38 cellular contexts compared by ENCODE assay signal in the genomic region with DNA sequence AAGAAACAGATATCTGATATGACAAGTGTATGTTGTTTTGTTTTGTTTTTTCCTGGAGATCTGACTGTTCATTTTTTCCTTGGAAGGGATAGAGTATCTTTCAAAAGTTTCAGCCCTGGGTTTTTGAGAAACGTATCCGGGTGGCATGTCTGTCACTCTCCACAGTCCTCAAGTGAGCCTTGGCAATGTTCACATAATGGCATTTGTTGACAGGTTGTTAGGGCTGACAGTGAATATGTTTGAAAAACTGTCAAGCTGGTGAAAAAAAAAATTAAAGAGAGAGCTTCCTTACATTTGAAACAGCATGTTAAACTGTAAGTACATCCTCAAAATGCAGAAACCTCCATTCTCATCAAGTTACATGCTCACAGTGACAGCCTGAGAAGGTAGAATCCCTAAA.
"Had no signal": no experiment of that assay in that cellular context is flagged by ENCODE, and none has a peak within 500 bp of the region (broad histone marks: within the 10 kb centered on the region; RNA-seq: fewer than 3 reads in every experiment).

No MANE protein-coding gene starts in this region.

- H3K9me3 ChIP-seq: adrenal gland, ascending aorta, body of pancreas had no signal

- H3K27ac Mint-ChIP-seq: activated naive CD4-positive, alpha-beta T cell treated with anti-CD3 and anti-CD28 coated beads for 36 hours; activated naive CD4-positive, alpha-beta T cell treated with anti-CD3 and anti-CD28 coated beads, Interleukin-2, amount 10 ng/mL, durations not matched to agents 7 days and 5 days; activated naive CD4-positive, alpha-beta T cell treated with anti-CD3 and anti-CD28 coated beads, Interleukin-2, amount 50 U/mL, for 24 hours; activated naive CD4-positive, alpha-beta T cell treated with anti-CD3 and anti-CD28 coated beads, Interleukin-2, amount 50 U/mL, for 72 hours; activated naive CD8-positive, alpha-beta T cell; activated naive CD8-positive, alpha-beta T cell treated with anti-CD3 and anti-CD28 coated beads for 36 hours; activated naive CD8-positive, alpha-beta T cell treated with anti-CD3 and anti-CD28 coated beads, Interleukin-2, amount 10 ng/mL, durations not matched to agents 7 days and 5 days; activated naive CD8-positive, alpha-beta T cell treated with anti-CD3 and anti-CD28 coated beads, Interleukin-2, amount 50 U/mL, for 24 hours; activated T-cell treated with anti-CD3 and anti-CD28 coated beads, Interleukin-2, amount 50 U/mL, for 24 hours; activated T-cell treated with anti-CD3 and anti-CD28 coated beads, Interleukin-2, amount 50 U/mL, for 72 hours; activated T-helper 1 cell treated with anti-CD3 and anti-CD28 coated beads, Interleukin-12 subunit alpha, Interleukin-12 subunit beta, Interleukin-2, Interleukin-4 antibody, amounts not matched to agents 30 ng/mL and 10 ng/mL and 1 ng/mL, durations not matched to agents 14 hours and 24 hours and 36 hours; activated T-helper 17 cell treated with anti-CD3 and anti-CD28 coated beads, Interleukin-2, amount 50 U/mL, for 72 hours; activated T-helper 2 cell treated with anti-CD3 and anti-CD28 coated beads, Interferon-gamma antibody, Interleukin-2, Interleukin-4, amounts not matched to agents 10 μg/mL and 5 μg/mL and 100 μg/mL, durations not matched to agents 14 hours and 24 hours and 36 hours; brain had no signal

- H3K4me3 Mint-ChIP-seq: activated naive CD4-positive, alpha-beta T cell treated with anti-CD3 and anti-CD28 coated beads for 36 hours; activated naive CD4-positive, alpha-beta T cell treated with anti-CD3 and anti-CD28 coated beads, Interleukin-2, amount 10 ng/mL, durations not matched to agents 7 days and 5 days; activated naive CD4-positive, alpha-beta T cell treated with anti-CD3 and anti-CD28 coated beads, Interleukin-2, amount 50 U/mL, for 24 hours; activated naive CD8-positive, alpha-beta T cell; activated naive CD8-positive, alpha-beta T cell treated with anti-CD3 and anti-CD28 coated beads for 36 hours; activated naive CD8-positive, alpha-beta T cell treated with anti-CD3 and anti-CD28 coated beads, Interleukin-2, amount 10 ng/mL, durations not matched to agents 7 days and 5 days; activated naive CD8-positive, alpha-beta T cell treated with anti-CD3 and anti-CD28 coated beads, Interleukin-2, amount 50 U/mL, for 24 hours; activated T-cell treated with anti-CD3 and anti-CD28 coated beads, Interleukin-2, amount 50 U/mL, for 24 hours; activated T-cell treated with anti-CD3 and anti-CD28 coated beads, Interleukin-2, amount 50 U/mL, for 4 hours; activated T-cell treated with anti-CD3 and anti-CD28 coated beads, Interleukin-2, amount 50 U/mL, for 72 hours; activated T-helper 1 cell treated with anti-CD3 and anti-CD28 coated beads, Interleukin-12 subunit alpha, Interleukin-12 subunit beta, Interleukin-2, Interleukin-4 antibody, amounts not matched to agents 30 ng/mL and 10 ng/mL and 1 ng/mL, durations not matched to agents 14 hours and 24 hours and 36 hours; activated T-helper 17 cell treated with anti-CD3 and anti-CD28 coated beads, Interleukin-2, amount 50 U/mL, for 72 hours; brain; central memory CD8-positive, alpha-beta T cell had no signal

- H3K4me3 ChIP-seq: adrenal gland, ascending aorta, body of pancreas, breast epithelium, cardiac muscle cell had no signal

- DNase-seq: activated effector memory CD4-positive, alpha-beta T cell treated with anti-CD3 and anti-CD28 coated beads, Interleukin-2, amount 50 U/mL, for 16 hours; activated effector memory CD4-positive, alpha-beta T cell treated with Interleukin-2 at 50 U/mL for 16 hours; activated gamma-delta T cell; activated gamma-delta T cell treated with Interleukin-2 at 50 U/mL for 16 hours; activated naive CD4-positive, alpha-beta T cell; activated naive CD4-positive, alpha-beta T cell treated with anti-CD3 and anti-CD28 coated beads for 36 hours; activated naive CD4-positive, alpha-beta T cell treated with anti-CD3 and anti-CD28 coated beads, Interleukin-2, amount 10 ng/mL, durations not matched to agents 7 days and 5 days; activated naive CD4-positive, alpha-beta T cell treated with anti-CD3 and anti-CD28 coated beads, Interleukin-2, amount 50 U/mL, for 16 hours; activated naive CD4-positive, alpha-beta T cell treated with Interleukin-2 at 50 U/mL for 16 hours; activated naive CD8-positive, alpha-beta T cell treated with anti-CD3 and anti-CD28 coated beads for 36 hours; activated naive CD8-positive, alpha-beta T cell treated with anti-CD3 and anti-CD28 coated beads, Interleukin-2, amount 10 ng/mL, durations not matched to agents 7 days and 5 days; activated naive CD8-positive, alpha-beta T cell treated with anti-CD3 and anti-CD28 coated beads, Interleukin-2, amount 50 U/mL, for 24 hours; activated T-cell treated with anti-CD3 and anti-CD28 coated beads, Interleukin-2, amount 50 U/mL, for 1 hour; activated T-cell treated with anti-CD3 and anti-CD28 coated beads, Interleukin-2, amount 50 U/mL, for 24 hours; activated T-cell treated with anti-CD3 and anti-CD28 coated beads, Interleukin-2, amount 50 U/mL, for 4 hours; activated T-cell treated with anti-CD3 and anti-CD28 coated beads, Interleukin-2, amount 50 U/mL, for 48 hours; activated T-cell treated with anti-CD3 and anti-CD28 coated beads, Interleukin-2, amount 50 U/mL, for 72 hours; adrenal gland; amniotic stem cell; amygdala; anterior cingulate cortex; aorta; brain microvascular endothelial cell; caudate nucleus; central memory CD4-positive, alpha-beta T cell; cerebellar nuclear complex had no signal

- H3K4me1 Mint-ChIP-seq: activated naive CD4-positive, alpha-beta T cell treated with anti-CD3 and anti-CD28 coated beads, Interleukin-2, amount 10 ng/mL, durations not matched to agents 7 days and 5 days; activated naive CD4-positive, alpha-beta T cell treated with anti-CD3 and anti-CD28 coated beads, Interleukin-2, amount 50 U/mL, for 24 hours; activated naive CD8-positive, alpha-beta T cell treated with anti-CD3 and anti-CD28 coated beads for 36 hours; activated naive CD8-positive, alpha-beta T cell treated with anti-CD3 and anti-CD28 coated beads, Interleukin-2, amount 10 ng/mL, durations not matched to agents 7 days and 5 days; activated naive CD8-positive, alpha-beta T cell treated with anti-CD3 and anti-CD28 coated beads, Interleukin-2, amount 50 U/mL, for 24 hours; activated T-helper 17 cell treated with anti-CD3 and anti-CD28 coated beads, Interleukin-2, amount 50 U/mL, for 72 hours; brain; central memory CD8-positive, alpha-beta T cell had no signal

- H3K9me3 Mint-ChIP-seq: activated naive CD4-positive, alpha-beta T cell treated with anti-CD3 and anti-CD28 coated beads for 36 hours; activated naive CD4-positive, alpha-beta T cell treated with anti-CD3 and anti-CD28 coated beads, Interleukin-2, amount 10 ng/mL, durations not matched to agents 7 days and 5 days; activated naive CD4-positive, alpha-beta T cell treated with anti-CD3 and anti-CD28 coated beads, Interleukin-2, amount 50 U/mL, for 24 hours; activated naive CD8-positive, alpha-beta T cell treated with anti-CD3 and anti-CD28 coated beads for 36 hours; activated naive CD8-positive, alpha-beta T cell treated with anti-CD3 and anti-CD28 coated beads, Interleukin-2, amount 10 ng/mL, durations not matched to agents 7 days and 5 days; activated T-cell treated with anti-CD3 and anti-CD28 coated beads, Interleukin-2, amount 50 U/mL, for 24 hours; activated T-helper 1 cell treated with anti-CD3 and anti-CD28 coated beads, Interleukin-12 subunit alpha, Interleukin-12 subunit beta, Interleukin-2, Interleukin-4 antibody, amounts not matched to agents 30 ng/mL and 10 ng/mL and 1 ng/mL, durations not matched to agents 14 hours and 24 hours and 36 hours; activated T-helper 2 cell treated with anti-CD3 and anti-CD28 coated beads, Interferon-gamma antibody, Interleukin-2, Interleukin-4, amounts not matched to agents 10 μg/mL and 5 μg/mL and 100 μg/mL, durations not matched to agents 14 hours and 24 hours and 36 hours had no signal

- H3K27ac ChIP-seq: adrenal gland, ascending aorta, body of pancreas, brain microvascular endothelial cell, breast epithelium, cardiac muscle cell had no signal

- H3K36me3 Mint-ChIP-seq: activated naive CD4-positive, alpha-beta T cell treated with anti-CD3 and anti-CD28 coated beads, Interleukin-2, amount 10 ng/mL, durations not matched to agents 7 days and 5 days; activated naive CD4-positive, alpha-beta T cell treated with anti-CD3 and anti-CD28 coated beads, Interleukin-2, amount 50 U/mL, for 24 hours; activated naive CD4-positive, alpha-beta T cell treated with anti-CD3 and anti-CD28 coated beads, Interleukin-2, amount 50 U/mL, for 72 hours; activated naive CD8-positive, alpha-beta T cell; activated naive CD8-positive, alpha-beta T cell treated with anti-CD3 and anti-CD28 coated beads for 36 hours; activated naive CD8-positive, alpha-beta T cell treated with anti-CD3 and anti-CD28 coated beads, Interleukin-2, amount 10 ng/mL, durations not matched to agents 7 days and 5 days; brain had no signal

- H3K36me3 ChIP-seq: adrenal gland, ascending aorta, brain microvascular endothelial cell, breast epithelium, cardiac muscle cell had no signal

- H3K27me3 ChIP-seq: adrenal gland, ascending aorta, body of pancreas, brain microvascular endothelial cell, breast epithelium had no signal
